ENCODE assay signal across 8 cellular contexts in the genomic region with DNA sequence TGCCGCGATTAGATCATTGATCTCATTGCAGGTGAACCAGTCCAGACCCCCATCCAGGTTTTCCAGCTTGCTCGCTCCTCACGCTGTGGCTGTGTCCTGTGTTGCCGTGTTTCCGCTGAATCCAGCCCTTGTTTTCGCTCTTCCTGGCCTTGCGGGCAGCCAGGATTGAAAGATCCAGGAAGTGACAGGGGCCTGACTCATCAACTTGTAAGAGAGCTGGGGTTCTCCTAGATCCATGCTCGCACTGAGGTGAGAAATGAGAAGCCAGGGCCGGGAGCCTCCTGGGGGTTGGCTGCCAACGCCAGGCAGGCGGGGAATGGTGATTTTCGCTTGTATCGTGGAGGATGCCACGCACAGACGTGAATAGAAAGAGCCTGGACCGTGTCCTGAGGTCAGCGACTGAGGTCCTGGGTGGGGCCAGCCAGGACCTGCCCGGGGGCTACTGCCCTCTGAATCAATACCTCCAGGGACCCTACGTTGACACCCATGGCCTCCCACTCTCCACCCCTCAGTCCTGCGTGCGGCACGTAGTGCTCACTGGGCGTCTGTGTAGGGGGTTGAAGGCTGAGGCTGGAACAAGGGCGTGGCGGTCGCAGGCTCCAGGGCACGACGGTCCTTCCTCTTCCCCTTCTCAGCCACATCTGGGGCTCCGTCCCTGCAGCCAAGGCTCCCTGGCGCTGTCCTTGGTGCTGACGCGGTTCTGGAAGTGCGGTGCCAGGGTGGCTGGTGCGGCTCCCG. TPM values are rescaled to one million over a fixed set of nuclear protein-coding genes. Genes with fewer than 3 reads are reported as not detected.
DNase-seq lines count a peak whose midpoint lies in the region; ATAC-seq and TF ChIP-seq lines count a peak whose summit lies in the region.

No MANE protein-coding gene starts in this region.

- peak; percentile 56 for ATAC-seq in CD8-positive, alpha-beta T cell
- peak; percentile 95 for ATAC-seq in IMR-90 (ENCODE audit: low read depth)
- ATAC-seq in naive thymus-derived CD8-positive, alpha-beta T cell: peak; percentile 57 to 64

- peak overlapping the region; percentile 79 for H2AK5ac ChIP-seq in IMR-90 (ENCODE audit: low read depth, low read length)

- no peak overlapping the region for H3K4me3 Mint-ChIP-seq in CD8-positive, alpha-beta T cell
- H3K4me3 Mint-ChIP-seq in activated T-helper 2 cell treated with anti-CD3 and anti-CD28 coated beads, Interferon-gamma antibody, Interleukin-2, Interleukin-4, amounts not matched to agents 10 μg/mL and 5 μg/mL and 100 μg/mL, durations not matched to agents 14 hours and 24 hours and 36 hours (ENCODE audit: low read depth): peak overlapping the region; percentile 60
- peak overlapping the region in 7 of 10 donors; percentile 2 to 56 (median 32) for H3K4me3 Mint-ChIP-seq in naive thymus-derived CD8-positive, alpha-beta T cell

- no peaks in the 10 kb centered on the region for H3K27me3 ChIP-seq in CD8-positive, alpha-beta T cell (ENCODE audit: insufficient read depth, low read length)
- H3K27me3 ChIP-seq in IMR-90 (ENCODE audit: control insufficient read depth, insufficient read depth, low read length) (no peaks in the 10 kb centered on the region), subcutaneous abdominal adipose tissue (ENCODE audit: control insufficient read depth in 5 of 5, insufficient read depth in 4 of 5, low read length in 5 of 5) (peaks cover 0 to 10% (median 5%) of the 10 kb centered on the region in 5 donors)

- peaks cover 3% of the 10 kb centered on the region for H3K36me3 Mint-ChIP-seq in CD8-positive, alpha-beta T cell
- H3K36me3 Mint-ChIP-seq in activated T-helper 2 cell treated with anti-CD3 and anti-CD28 coated beads, Interferon-gamma antibody, Interleukin-2, Interleukin-4, amounts not matched to agents 10 μg/mL and 5 μg/mL and 100 μg/mL, durations not matched to agents 14 hours and 24 hours and 36 hours (ENCODE audit: low read depth): peaks cover 15% of the 10 kb centered on the region
- H3K36me3 Mint-ChIP-seq in naive thymus-derived CD8-positive, alpha-beta T cell: peaks cover 3 to 10% (median 9%) of the 10 kb centered on the region in 3 donors

- no peak overlapping the region for H3K4me3 ChIP-seq in CD8-positive, alpha-beta T cell (ENCODE audit: low read depth, low read length)
- H3K4me3 ChIP-seq in IMR-90 (ENCODE audit: insufficient read depth, low read depth, low read length): peak overlapping the region; percentile 25
- peak overlapping the region in 4 of 5 donors; percentile 59 to 70 (median 64) for H3K4me3 ChIP-seq in subcutaneous abdominal adipose tissue (ENCODE audit: low read depth in 1 of 5, low read length in 5 of 5)

- H3K4ac ChIP-seq in IMR-90 (ENCODE audit: low read depth, low read length): peak overlapping the region; percentile 66; the same call in 1 of the 2 replicates

- peaks cover 12% of the 10 kb centered on the region for H3K4me1 ChIP-seq in CD8-positive, alpha-beta T cell (ENCODE audit: insufficient read depth, low read length)
- H3K4me1 ChIP-seq in IMR-90 (ENCODE audit: control insufficient read depth, insufficient read depth, low read length): peaks cover 4% of the 10 kb centered on the region
- peaks cover 0 to 14% (median 10%) of the 10 kb centered on the region in 5 donors for H3K4me1 ChIP-seq in subcutaneous abdominal adipose tissue (ENCODE audit: control insufficient read depth in 5 of 5, insufficient read depth in 5 of 5, low read length in 5 of 5)

- H2AK9ac ChIP-seq in IMR-90 (replicated peaks; ENCODE audit: low read depth, low read length, poor library complexity): peak overlapping the region; percentile 66

- H3K79me1 ChIP-seq in IMR-90 (ENCODE audit: low read depth in 1 of 2, low read length in 2 of 2): no peaks in the 10 kb centered on the region

- peak overlapping the region; percentile 42 for H2BK120ac ChIP-seq in IMR-90 (ENCODE audit: low read depth, low read length)

- no peak for TF ChIP-seq CTCF in CD8-positive, alpha-beta T cell (IDR thresholded peaks at IDR 0.05)
- 0 out of 2 replicates have a peak, but pooled peaks have one; percentile 1 for TF ChIP-seq CTCF in IMR-90 (conservative IDR thresholded peaks at IDR 0.05; ENCODE audit: low read depth, low read length)

- H3K9ac ChIP-seq in IMR-90 (ENCODE audit: low read depth, low read length): peak overlapping the region; percentile 4; the same call in 1 of the 2 replicates
- peak overlapping the region in 1 of 5 donors; percentile 30 for H3K9ac ChIP-seq in subcutaneous abdominal adipose tissue (ENCODE audit: low read length in 5 of 5)

- H3K36me3 ChIP-seq in CD8-positive, alpha-beta T cell (ENCODE audit: insufficient read depth, low read length): no peaks in the 10 kb centered on the region
- H3K36me3 ChIP-seq in IMR-90 (ENCODE audit: control insufficient read depth, insufficient read depth, low read length) (no peaks in the 10 kb centered on the region), subcutaneous abdominal adipose tissue (ENCODE audit: control insufficient read depth in 5 of 5, insufficient read depth in 5 of 5, low read length in 5 of 5) (no peaks in the 10 kb centered on the region)

- H3K27ac ChIP-seq in CD8-positive, alpha-beta T cell (ENCODE audit: low read depth, low read length): no peak overlapping the region
- H3K27ac ChIP-seq in IMR-90 (ENCODE audit: insufficient read depth, low read length) (peak overlapping the region; percentile 55), subcutaneous abdominal adipose tissue (ENCODE audit: low read depth, low read length) (no peak overlapping the region)

- H3K18ac ChIP-seq in IMR-90 (ENCODE audit: low read depth, low read length): no peak overlapping the region

- peak overlapping the region; percentile 75 for H2BK5ac ChIP-seq in IMR-90 (ENCODE audit: low read depth, low read length, poor library complexity, severe bottlenecking)

- peak overlapping the region; percentile 85 for H2AFZ ChIP-seq in IMR-90 (replicated peaks; ENCODE audit: low read length, poor library complexity)

- peak; percentile 20; the same call in 1 of the 2 replicates for TF ChIP-seq RAD21 in IMR-90 (IDR thresholded peaks at IDR 0.05; ENCODE audit: low read length)

- peaks cover 8% of the 10 kb centered on the region; the same call in 1 of the 2 replicates for H3K9me1 ChIP-seq in IMR-90 (ENCODE audit: insufficient read depth, low read length)

- no peak overlapping the region; the same call in 1 of the 2 replicates for H3K14ac ChIP-seq in IMR-90 (replicated peaks; ENCODE audit: low read depth, low read length)

- H3K9me3 ChIP-seq in CD8-positive, alpha-beta T cell (ENCODE audit: low read length): no peaks in the 10 kb centered on the region
- H3K9me3 ChIP-seq in IMR-90 (ENCODE audit: control insufficient read depth, insufficient read depth, low read length) (peaks cover 5% of the 10 kb centered on the region), subcutaneous abdominal adipose tissue (ENCODE audit: control insufficient read depth in 5 of 5, low read length in 5 of 5) (peaks cover 4 to 19% (median 13%) of the 10 kb centered on the region in 5 donors)

- peaks cover 13% of the 10 kb centered on the region for H3K9me3 Mint-ChIP-seq in CD8-positive, alpha-beta T cell
- H3K9me3 Mint-ChIP-seq in activated T-helper 2 cell treated with anti-CD3 and anti-CD28 coated beads, Interferon-gamma antibody, Interleukin-2, Interleukin-4, amounts not matched to agents 10 μg/mL and 5 μg/mL and 100 μg/mL, durations not matched to agents 14 hours and 24 hours and 36 hours: peaks cover 6% of the 10 kb centered on the region
- H3K9me3 Mint-ChIP-seq in naive thymus-derived CD8-positive, alpha-beta T cell: peaks cover 0 to 19% (median 8%) of the 10 kb centered on the region in 9 donors

- BruUV-seq in IMR-90 (replicated peaks; lab: Mats Ljungman, UMichigan): no TSS peak

- H2BK20ac ChIP-seq in IMR-90 (ENCODE audit: low read depth, low read length): 0 out of 2 replicates have a peak overlapping the region, but pooled peaks have one; percentile 63

- H4K91ac ChIP-seq in IMR-90 (ENCODE audit: insufficient read depth, low read depth, low read length): peak overlapping the region; percentile 53

- H3K4me1 Mint-ChIP-seq in CD8-positive, alpha-beta T cell (ENCODE audit: low read depth): peaks cover 12% of the 10 kb centered on the region
- peaks cover 9% of the 10 kb centered on the region for H3K4me1 Mint-ChIP-seq in activated T-helper 2 cell treated with anti-CD3 and anti-CD28 coated beads, Interferon-gamma antibody, Interleukin-2, Interleukin-4, amounts not matched to agents 10 μg/mL and 5 μg/mL and 100 μg/mL, durations not matched to agents 14 hours and 24 hours and 36 hours (ENCODE audit: low read depth)
- peaks cover 12 to 18% (median 14%) of the 10 kb centered on the region in 4 donors for H3K4me1 Mint-ChIP-seq in naive thymus-derived CD8-positive, alpha-beta T cell

- CTCF ChIA-PET in CD8-positive, alpha-beta T cell (lab: Charles Lee): no interaction called here
- CTCF ChIA-PET in IMR-90 (lab: Yijun Ruan, JAX): no interaction called here

- H4K5ac ChIP-seq in IMR-90 (ENCODE audit: low read depth, low read length): no peak overlapping the region

- no peak overlapping the region for H3K27ac Mint-ChIP-seq in CD8-positive, alpha-beta T cell
- no peak overlapping the region for H3K27ac Mint-ChIP-seq in activated T-helper 2 cell treated with anti-CD3 and anti-CD28 coated beads, Interferon-gamma antibody, Interleukin-2, Interleukin-4, amounts not matched to agents 10 μg/mL and 5 μg/mL and 100 μg/mL, durations not matched to agents 14 hours and 24 hours and 36 hours
- H3K27ac Mint-ChIP-seq in naive thymus-derived CD8-positive, alpha-beta T cell: peak overlapping the region in 6 of 10 donors; percentile 12 to 72 (median 28)

- intact Hi-C loops in CD8-positive, alpha-beta T cell (cut with DNase I, micrococcal nuclease): loop anchor here in 1 of 2 experiments (5.0 kb wide), 1 partner anchor 34 kb away; the partner anchor contains the start of gene SYT5
- intact Hi-C loops in IMR-90 (cut with micrococcal nuclease): loop anchor here (1.0 to 5.0 kb wide), 3 partner anchors 37 to 221 kb away; partner anchors contain the start of gene PPP6R1
- intact Hi-C loops in activated T-helper 2 cell treated with anti-CD3 and anti-CD28 coated beads, Interferon-gamma antibody, Interleukin-2, Interleukin-4, amounts not matched to agents 10 μg/mL and 5 μg/mL and 100 μg/mL, durations not matched to agents 14 hours and 24 hours and 36 hours (cut with micrococcal nuclease): loop anchor here (5.0 kb wide), 1 partner anchor 36 kb away; no protein-coding TSS in a partner anchor

- no peak overlapping the region; the same call in 1 of the 2 replicates for H3K23ac ChIP-seq in IMR-90 (ENCODE audit: low read depth, low read length)

- peak overlapping the region in 1 of 2 experiments; percentile 26; a peak in 1 of 4 replicates for H4K8ac ChIP-seq in IMR-90 (ENCODE audit: low read depth in 2 of 2, low read length in 2 of 2)

- H2BK15ac ChIP-seq in IMR-90 (ENCODE audit: low read depth, low read length): peak overlapping the region; percentile 57; the same call in 1 of the 3 replicates

- peaks cover 12% of the 10 kb centered on the region for H3K27me3 Mint-ChIP-seq in CD8-positive, alpha-beta T cell (ENCODE audit: low read depth)
- H3K27me3 Mint-ChIP-seq in activated T-helper 2 cell treated with anti-CD3 and anti-CD28 coated beads, Interferon-gamma antibody, Interleukin-2, Interleukin-4, amounts not matched to agents 10 μg/mL and 5 μg/mL and 100 μg/mL, durations not matched to agents 14 hours and 24 hours and 36 hours (ENCODE audit: low read depth): no peaks in the 10 kb centered on the region
- H3K27me3 Mint-ChIP-seq in naive thymus-derived CD8-positive, alpha-beta T cell: peaks cover 10 to 22% (median 12%) of the 10 kb centered on the region in 5 donors

- H3K4me2 ChIP-seq in IMR-90 (ENCODE audit: low read depth, low read length): peak overlapping the region; percentile 80

- TF ChIP-seq POLR2A in IMR-90 (IDR thresholded peaks at IDR 0.05; ENCODE audit: low read depth, low read length): peak; percentile 38; the same call in 1 of the 2 replicates

- H4K20me1 ChIP-seq in IMR-90 (ENCODE audit: insufficient read depth, low read length): peaks cover 7% of the 10 kb centered on the region

- in situ Hi-C loops in IMR-90 (cut with MboI; ENCODE audit: low sequenced_read_pairs): no loop called here

- dilution Hi-C loops in IMR-90 (cut with HindIII; ENCODE audit: low sequenced_read_pairs, unreplicated experiment): no loop called here

- WGBS in IMR-90 (ENCODE audit: extremely low coverage in 2 of 2, insufficient read length in 1 of 2), 2 experiments: 10% methylated on average over 13 of the region's 36 CpGs; no CpG with 5 or more reads in 1 of the 2 experiments

- peak in 6 of 7 experiments; percentile 15 to 59 (median 34) for DNase-seq in CD8-positive, alpha-beta T cell
- DNase-seq in IMR-90: peak; percentile 100
- peak; percentile 99 for DNase-seq in OCI-M1 (lab: John Stamatoyannopoulos, UW)
- DNase-seq in activated T-helper 2 cell treated with anti-CD3 and anti-CD28 coated beads, Interferon-gamma antibody, Interleukin-2, Interleukin-4, amounts not matched to agents 10 μg/mL and 5 μg/mL and 100 μg/mL, durations not matched to agents 14 hours and 24 hours and 36 hours (ENCODE audit: low spot score): peak; percentile 42
- DNase-seq in fibroblast of the conjunctiva (ENCODE audit: low read depth): peak; percentile 96
- DNase-seq in naive thymus-derived CD8-positive, alpha-beta T cell: peak in 7 of 10 donors; percentile 21 to 51 (median 37)
- no peak for DNase-seq in mesenteric fat pad (ENCODE audit: low spot score)

- POLR2A ChIA-PET in CD8-positive, alpha-beta T cell (lab: Charles Lee): no interaction called here
- POLR2A ChIA-PET in IMR-90 (lab: Charles Lee; ENCODE audit: unreplicated experiment): interaction anchor here (1.5 kb wide), 1 partner anchor 43 kb away, joined by 9 read pairs; the partner anchor contains the start of gene PPP6R1
- POLR2A ChIA-PET in naive thymus-derived CD8-positive, alpha-beta T cell (lab: Charles Lee): interaction anchor here (0.9 kb wide), 1 partner anchor 191 kb away, joined by 3 read pairs; the partner anchor contains the start of gene UBE2S

- peak overlapping the region; percentile 12 for H3K56ac ChIP-seq in IMR-90 (ENCODE audit: extremely low read depth, insufficient read depth, low read length)

RNA-seq across cellular contexts. Expression of gene PTPRH, which starts 7.3 kb away (rescaled TPM):
- total RNA-seq in CD8-positive, alpha-beta T cell: not detected
- total RNA-seq in IMR-90 (2012; rRNA removed): 1.7 and 3.4 TPM in 2 replicates
- 1.3 and 1.7 TPM in 2 replicates for polyA plus RNA-seq in IMR-90 (2012; rRNA removed)
- 0.37 and 2.0 TPM in 2 replicates for polyA plus RNA-seq in IMR-90 (2012; cell fraction: cytosol; rRNA removed)
- polyA plus RNA-seq in IMR-90 (2012; cell fraction: nucleus; rRNA removed; ENCODE audit: low replicate concordance): 2.8 and 3.0 TPM in 2 replicates
- not detected in 2 replicates for total RNA-seq in activated T-helper 2 cell treated with anti-CD3 and anti-CD28 coated beads, Interferon-gamma antibody, Interleukin-2, Interleukin-4, amounts not matched to agents 10 μg/mL and 5 μg/mL and 100 μg/mL, durations not matched to agents 14 hours and 24 hours and 36 hours
- total RNA-seq in naive thymus-derived CD8-positive, alpha-beta T cell: not detected
- polyA plus RNA-seq in naive thymus-derived CD8-positive, alpha-beta T cell: not detected
- total RNA-seq in mesenteric fat pad: 1.00 TPM

RNA-seq across cellular contexts. Expression of gene TMEM86B, which starts 11.9 kb away (rescaled TPM):
- 1 to 10 TPM; 8.9 to 9.3 TPM for total RNA-seq in CD8-positive, alpha-beta T cell
- 0.18 and 0.28 TPM in 2 replicates for total RNA-seq in IMR-90 (2012; rRNA removed)
- 2.4 TPM in 2 replicates for polyA plus RNA-seq in IMR-90 (2012; rRNA removed)
- polyA plus RNA-seq in IMR-90 (2012; cell fraction: cytosol; rRNA removed): 1.1 and 1.4 TPM in 2 replicates
- polyA plus RNA-seq in IMR-90 (2012; cell fraction: nucleus; rRNA removed; ENCODE audit: low replicate concordance): 13.1 and 45.3 TPM in 2 replicates
- total RNA-seq in activated T-helper 2 cell treated with anti-CD3 and anti-CD28 coated beads, Interferon-gamma antibody, Interleukin-2, Interleukin-4, amounts not matched to agents 10 μg/mL and 5 μg/mL and 100 μg/mL, durations not matched to agents 14 hours and 24 hours and 36 hours: 6.0 and 6.7 TPM in 2 replicates
- total RNA-seq in naive thymus-derived CD8-positive, alpha-beta T cell: 10 to 100 TPM; 17.7 to 20.9 TPM
- 1 to 10 TPM in 1 of 3 donors, under 1 TPM in 2; 0.17 to 2.3 (median 0.54) TPM for polyA plus RNA-seq in naive thymus-derived CD8-positive, alpha-beta T cell
- 1.6 TPM for total RNA-seq in mesenteric fat pad

RNA-seq across cellular contexts. Expression of gene SYT5, which starts 36.5 kb away (rescaled TPM):
- 1 to 10 TPM; 1.3 to 2.2 TPM for total RNA-seq in CD8-positive, alpha-beta T cell
- total RNA-seq in IMR-90 (2012; rRNA removed): under 0.01 TPM in 2 replicates
- 0.15 TPM in 1 of 2 replicates, not detected in the other for polyA plus RNA-seq in IMR-90 (2012; rRNA removed)
- 0.02 and 0.08 TPM in 2 replicates for polyA plus RNA-seq in IMR-90 (2012; cell fraction: cytosol; rRNA removed)
- polyA plus RNA-seq in IMR-90 (2012; cell fraction: nucleus; rRNA removed; ENCODE audit: low replicate concordance): 0.36 and 0.41 TPM in 2 replicates
- 0.23 TPM in 1 of 2 replicates, not detected in the other for total RNA-seq in activated T-helper 2 cell treated with anti-CD3 and anti-CD28 coated beads, Interferon-gamma antibody, Interleukin-2, Interleukin-4, amounts not matched to agents 10 μg/mL and 5 μg/mL and 100 μg/mL, durations not matched to agents 14 hours and 24 hours and 36 hours
- not detected for total RNA-seq in naive thymus-derived CD8-positive, alpha-beta T cell
- polyA plus RNA-seq in naive thymus-derived CD8-positive, alpha-beta T cell: under 1 TPM; 0.09 to 0.56 (median 0.25) TPM
- not detected for total RNA-seq in mesenteric fat pad

RNA-seq across cellular contexts. Expression of gene PPP6R1, which starts 42.2 kb away (rescaled TPM):
- total RNA-seq in CD8-positive, alpha-beta T cell: 100 to 1,000 TPM; 163 to 172 TPM
- total RNA-seq in IMR-90 (2012; rRNA removed) (19.9 and 20.0 TPM in 2 replicates), mesenteric fat pad (49.4 TPM)
- 50.1 and 50.2 TPM in 2 replicates for polyA plus RNA-seq in IMR-90 (2012; rRNA removed)
- polyA plus RNA-seq in IMR-90 (2012; cell fraction: cytosol; rRNA removed): 36.6 and 48.1 TPM in 2 replicates
- polyA plus RNA-seq in IMR-90 (2012; cell fraction: nucleus; rRNA removed; ENCODE audit: low replicate concordance): 85.4 and 121 TPM in 2 replicates
- total RNA-seq in activated T-helper 2 cell treated with anti-CD3 and anti-CD28 coated beads, Interferon-gamma antibody, Interleukin-2, Interleukin-4, amounts not matched to agents 10 μg/mL and 5 μg/mL and 100 μg/mL, durations not matched to agents 14 hours and 24 hours and 36 hours: 180 and 183 TPM in 2 replicates
- 100 to 1,000 TPM; 167 to 168 TPM for total RNA-seq in naive thymus-derived CD8-positive, alpha-beta T cell
- polyA plus RNA-seq in naive thymus-derived CD8-positive, alpha-beta T cell: 100 to 1,000 TPM in 1 of 3 donors, 10 to 100 TPM in 2; 57.3 to 131 (median 60.9) TPM

RNA-seq across cellular contexts. Expression of gene DNAAF3, which starts 50.2 kb away (rescaled TPM):
- total RNA-seq in CD8-positive, alpha-beta T cell: not detected
- total RNA-seq in IMR-90 (2012; rRNA removed) (0.28 TPM in 1 of 2 replicates, not detected in the other), mesenteric fat pad (0.48 TPM)
- 0.34 TPM in 2 replicates for polyA plus RNA-seq in IMR-90 (2012; rRNA removed)
- 0.35 and 0.37 TPM in 2 replicates for polyA plus RNA-seq in IMR-90 (2012; cell fraction: cytosol; rRNA removed)
- 0.96 and 1.7 TPM in 2 replicates for polyA plus RNA-seq in IMR-90 (2012; cell fraction: nucleus; rRNA removed; ENCODE audit: low replicate concordance)
- 0.23 and 0.27 TPM in 2 replicates for total RNA-seq in activated T-helper 2 cell treated with anti-CD3 and anti-CD28 coated beads, Interferon-gamma antibody, Interleukin-2, Interleukin-4, amounts not matched to agents 10 μg/mL and 5 μg/mL and 100 μg/mL, durations not matched to agents 14 hours and 24 hours and 36 hours
- not detected for total RNA-seq in naive thymus-derived CD8-positive, alpha-beta T cell
- polyA plus RNA-seq in naive thymus-derived CD8-positive, alpha-beta T cell: not detected

Comparison
In these comparisons a context has a peak if more than half of its experiments do, and no peak if none do; other contexts are left out.
1. H3K27ac Mint-ChIP-seq: peak in naive thymus-derived CD8-positive, alpha-beta T cell (6 of 10); none in CD8-positive, alpha-beta T cell (single experiment) and activated T-helper 2 cell treated with anti-CD3 and anti-CD28 coated beads, Interferon-gamma antibody, Interleukin-2, Interleukin-4, amounts not matched to agents 10 μg/mL and 5 μg/mL and 100 μg/mL, durations not matched to agents 14 hours and 24 hours and 36 hours (single experiment).
2. Peak in every context shown above with its lines, with median percentiles within 50 percentile points of each other: ATAC-seq.